ENCODE assay signal across 17 cellular contexts in the genomic region with DNA sequence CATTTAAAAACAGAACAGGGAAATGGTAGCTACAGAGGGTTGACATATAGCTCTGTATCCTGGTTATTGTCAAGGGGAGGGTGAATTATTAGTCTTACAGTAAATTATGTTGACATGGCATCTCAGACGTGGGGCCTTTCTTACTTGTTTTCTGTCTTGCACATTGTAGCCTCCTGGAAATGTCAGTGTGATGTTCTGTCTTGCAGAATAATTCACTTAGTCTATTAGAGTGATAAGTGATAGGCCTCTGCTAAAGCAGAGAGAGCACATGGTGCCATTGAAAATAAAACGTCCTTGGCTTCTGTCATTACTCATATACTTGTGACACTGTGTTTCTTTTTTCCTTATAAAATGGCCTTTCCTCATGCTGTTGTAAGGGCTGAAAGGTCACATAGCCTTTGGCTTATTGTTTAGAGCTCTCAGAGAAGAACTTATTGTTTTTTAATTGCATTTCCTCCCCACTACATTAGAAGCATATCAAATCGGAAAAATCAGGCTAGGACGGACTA.
DNase-seq lines count a peak whose midpoint lies in the region; FAIRE-seq and TF ChIP-seq lines count a peak whose summit lies in the region.
"Had no signal": no experiment of that assay in that cellular context is flagged by ENCODE, and none has a peak within 500 bp of the region (broad histone marks: within the 10 kb centered on the region; RNA-seq: fewer than 3 reads in every experiment).

No MANE protein-coding gene starts in this region.

- H3K9me3 Mint-ChIP-seq in type B pancreatic cell: no peaks in the 10 kb centered on the region
- H3K9me3 Mint-ChIP-seq: CD14-positive monocyte; CD8-positive, alpha-beta memory T cell had no signal

- intact Hi-C loops in posterior vena cava (cut with DNase I): no loop called here
- intact Hi-C loops in thyroid gland (cut with DNase I): no loop called here

- no peaks in the 10 kb centered on the region for H3K9me3 ChIP-seq in thyroid gland
- H3K9me3 ChIP-seq: A549, Caco-2, HAP-1 had no signal

- DNase-seq in SK-MEL-5 (ENCODE audit: low read depth, low spot score): peak; percentile 28
- DNase-seq in type B pancreatic cell (ENCODE audit: extremely low spot score, unreplicated experiment): no peak
- DNase-seq in posterior vena cava (ENCODE audit: low spot score): no peak
- no peak for DNase-seq in stimulated activated CD4-positive, alpha-beta T cell treated with anti-CD3 and anti-CD28 coated beads, Interleukin-4, amount 100 ng/mL, for 1 hour
- no peak for DNase-seq in thyroid gland
- DNase-seq: Caco-2; CD8-positive, alpha-beta memory T cell; DMS53; GF-D8 had no signal

- no peak overlapping the region for H3K4me3 Mint-ChIP-seq in type B pancreatic cell
- H3K4me3 Mint-ChIP-seq: CD14-positive monocyte; CD8-positive, alpha-beta memory T cell had no signal

- peaks cover 13% of the 10 kb centered on the region for H3K4me1 Mint-ChIP-seq in type B pancreatic cell (ENCODE audit: unreplicated experiment)
- H3K4me1 Mint-ChIP-seq: CD14-positive monocyte; CD8-positive, alpha-beta memory T cell had no signal

- no peaks in the 10 kb centered on the region for H3K27me3 ChIP-seq in thyroid gland

- no peak for TF ChIP-seq CTCF in VCaP (conservative IDR thresholded peaks at IDR 0.05)
- TF ChIP-seq CTCF in type B pancreatic cell (conservative IDR thresholded peaks at IDR 0.05): no peak
- no peak for TF ChIP-seq CTCF in thyroid gland (IDR thresholded peaks at IDR 0.05)

- no peak for TF ChIP-seq POLR2A in thyroid gland (IDR thresholded peaks at IDR 0.05)

- in situ Hi-C loops in SK-MEL-5 (cut with HindIII; ENCODE audit: low pct_unique_long_range_greater_than_20kb, low sequenced_read_pairs): no loop called here

- FAIRE-seq in islet of Langerhans (lab: Jason Lieb, UNC): peak; percentile 91
- FAIRE-seq: A549, GM19239, H1 had no signal

- H3K4me1 ChIP-seq in thyroid gland: no peaks in the 10 kb centered on the region
- H3K4me1 ChIP-seq: Caco-2, HAP-1 had no signal

- H3K4me3 ChIP-seq in thyroid gland (replicated peaks in 1 of 3): no peak overlapping the region
- H3K4me3 ChIP-seq: A549, HAP-1 had no signal

- peak overlapping the region; percentile 11 for H3K27ac Mint-ChIP-seq in type B pancreatic cell
- H3K27ac Mint-ChIP-seq: CD14-positive monocyte; CD8-positive, alpha-beta memory T cell had no signal

- H3K27me3 Mint-ChIP-seq in type B pancreatic cell: peaks cover 64% of the 10 kb centered on the region

- H3K36me3 ChIP-seq in thyroid gland: no peaks in the 10 kb centered on the region
- H3K36me3 ChIP-seq: HAP-1 had no signal

- WGBS in thyroid gland, 2 donors: 84 to 85% methylated on average over 4 of the region's 4 CpGs

- H3K36me3 Mint-ChIP-seq in type B pancreatic cell: no peaks in the 10 kb centered on the region
- H3K36me3 Mint-ChIP-seq: CD14-positive monocyte; CD8-positive, alpha-beta memory T cell had no signal

- H3K27ac ChIP-seq in VCaP (peak overlapping the region; percentile 24; the same call in 1 of the 2 replicates), thyroid gland (no peak overlapping the region)
- H3K27ac ChIP-seq: A549, HL-60 had no signal
